2 cellular contexts compared by ENCODE assay signal in the genomic region with DNA sequence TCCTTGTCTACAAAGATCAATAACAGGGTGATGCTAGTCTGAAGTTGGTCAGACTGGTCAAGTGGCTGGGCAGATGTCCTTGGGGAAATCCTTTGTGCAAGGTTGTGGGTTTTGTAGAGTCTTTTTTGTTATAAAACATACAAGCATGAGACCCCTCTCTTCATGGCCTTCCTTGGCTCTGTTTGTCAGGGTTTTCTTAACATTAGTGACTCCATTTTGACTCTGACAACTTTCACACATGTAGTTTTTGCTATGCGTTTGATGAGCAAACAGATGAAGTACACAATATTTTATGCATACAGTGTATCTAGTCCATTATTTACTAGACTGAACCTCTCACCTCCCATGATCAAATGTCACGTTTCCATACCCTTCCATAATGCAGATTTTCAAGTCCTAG.
TF ChIP-seq lines count a peak whose summit lies in the region.

No MANE protein-coding gene starts in this region.

TF ChIP-seq in A549, 52 proteins besides CTCF, POLR2A, EP300 and RAD21 (continued from another document):
- TF ChIP-seq HMGXB4 (CRISPR knock-in tag; IDR thresholded peaks at IDR 0.05; ENCODE audit: borderline replicate concordance) (no peak), FOXS1 (CRISPR knock-in tag; IDR thresholded peaks at IDR 0.05) (peak; percentile 46; the same call in 1 of the 2 replicates), ZNF302 (CRISPR knock-in tag; IDR thresholded peaks at IDR 0.05) (no peak)
- TF ChIP-seq, protein P1, sequence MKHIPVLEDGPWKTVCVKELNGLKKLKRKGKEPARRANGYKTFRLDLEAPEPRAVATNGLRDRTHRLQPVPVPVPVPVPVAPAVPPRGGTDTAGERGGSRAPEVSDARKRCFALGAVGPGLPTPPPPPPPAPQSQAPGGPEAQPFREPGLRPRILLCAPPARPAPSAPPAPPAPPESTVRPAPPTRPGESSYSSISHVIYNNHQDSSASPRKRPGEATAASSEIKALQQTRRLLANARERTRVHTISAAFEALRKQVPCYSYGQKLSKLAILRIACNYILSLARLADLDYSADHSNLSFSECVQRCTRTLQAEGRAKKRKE (CRISPR knock-in tag; IDR thresholded peaks at IDR 0.05; ENCODE audit: low read depth): peak; percentile 91; the same call in 1 of the 2 replicates
- TF ChIP-seq, protein P2, sequence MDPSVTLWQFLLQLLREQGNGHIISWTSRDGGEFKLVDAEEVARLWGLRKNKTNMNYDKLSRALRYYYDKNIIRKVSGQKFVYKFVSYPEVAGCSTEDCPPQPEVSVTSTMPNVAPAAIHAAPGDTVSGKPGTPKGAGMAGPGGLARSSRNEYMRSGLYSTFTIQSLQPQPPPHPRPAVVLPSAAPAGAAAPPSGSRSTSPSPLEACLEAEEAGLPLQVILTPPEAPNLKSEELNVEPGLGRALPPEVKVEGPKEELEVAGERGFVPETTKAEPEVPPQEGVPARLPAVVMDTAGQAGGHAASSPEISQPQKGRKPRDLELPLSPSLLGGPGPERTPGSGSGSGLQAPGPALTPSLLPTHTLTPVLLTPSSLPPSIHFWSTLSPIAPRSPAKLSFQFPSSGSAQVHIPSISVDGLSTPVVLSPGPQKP (IDR thresholded peaks at IDR 0.05; ENCODE audit: low read depth, low read length): no peak

TF ChIP-seq in GM12878, 131 proteins besides CTCF, POLR2A, EP300 and RAD21:
- TF ChIP-seq ZNF592 (IDR thresholded peaks at IDR 0.05) (0 out of 2 replicates have a peak, but pooled peaks have one; percentile 27), ESRRA (IDR thresholded peaks at IDR 0.05; ENCODE audit: low read length) (no peak)
